Comparison of ENCODE assay signal across 20 cellular contexts in genomic region chr12:48016373-48017020, GRCh38. TPM values are rescaled to one million over a fixed set of nuclear protein-coding genes. Genes with fewer than 3 reads are reported as not detected.
DNase-seq lines count a peak whose midpoint lies in the region; ATAC-seq, FAIRE-seq and TF ChIP-seq lines count a peak whose summit lies in the region.
"Had no signal": no experiment of that assay in that cellular context is flagged by ENCODE, and none has a peak within 500 bp of the region (broad histone marks: within the 10 kb centered on the region; RNA-seq: fewer than 3 reads in every experiment).

No MANE protein-coding gene starts in this region.

- no peak for TF ChIP-seq POLR2A in H1 (IDR thresholded peaks at IDR 0.05; ENCODE audit: control extremely low read depth in 1 of 2, low read depth in 2 of 2, low read length in 2 of 2)

- no peak overlapping the region for H4K8ac ChIP-seq in H1 (ENCODE audit: extremely low read depth, insufficient read depth, low read length)
- no peak overlapping the region for H4K8ac ChIP-seq in neuronal stem cell (ENCODE audit: low read depth, low read length)

- no peaks in the 10 kb centered on the region for H3K9me2 ChIP-seq in GM23338 (ENCODE audit: insufficient read depth)

- CTCF ChIA-PET in H1 (lab: Charles Lee; ENCODE audit: partially characterized antibody) = interaction anchor here (1.0 to 4.8 kb wide), 7 partner anchors 8 to 53 kb away, joined by 3 to 21 read pairs (median 4); partner anchors contain the start of genes COL2A1 and TMEM106C

- H3K56ac ChIP-seq in H1 (replicated peaks; ENCODE audit: insufficient read length, low read depth, low read length) = no peak overlapping the region

- H3K4ac ChIP-seq in H1 (replicated peaks; ENCODE audit: insufficient read length, low read depth, low read length) = no peak overlapping the region
- H3K4ac ChIP-seq in neuronal stem cell (ENCODE audit: low read length) = no peak overlapping the region

- H3K79me1 ChIP-seq in H1 (ENCODE audit: low read depth, low read length) = no peaks in the 10 kb centered on the region
- no peaks in the 10 kb centered on the region for H3K79me1 ChIP-seq in neuronal stem cell (ENCODE audit: low read depth, low read length)

- H3K4me3 ChIP-seq in GM23338 = no peak overlapping the region
- no peak overlapping the region for H3K4me3 ChIP-seq in H1 (ENCODE audit: extremely low read depth in 1 of 4, insufficient read depth in 2 of 4, low read depth in 3 of 4, low read length in 4 of 4)
- H3K4me3 ChIP-seq in neuronal stem cell (ENCODE audit: low read length in 2 of 2) = no peak overlapping the region

- H3K27me3 ChIP-seq in GM23338 (ENCODE audit: insufficient read depth) = peaks cover 100% of the 10 kb centered on the region
- H3K27me3 ChIP-seq in H1 (replicated peaks in 1 of 4; ENCODE audit: control insufficient read depth in 3 of 4, extremely low read depth in 1 of 4, insufficient read depth in 3 of 4, low read length in 3 of 4) = peaks cover 85 to 99% (median 97%) of the 10 kb centered on the region in 4 experiments
- peaks cover 0 to 18% (median 3%) of the 10 kb centered on the region in 3 experiments for H3K27me3 ChIP-seq in neuronal stem cell (ENCODE audit: control insufficient read depth in 3 of 3, insufficient read depth in 3 of 3, low read depth in 1 of 3, low read length in 3 of 3)

- H3K4me1 ChIP-seq in GM23338 (ENCODE audit: insufficient read depth) = no peaks in the 10 kb centered on the region
- H3K4me1 ChIP-seq in H1 (replicated peaks in 1 of 4; ENCODE audit: control insufficient read depth in 3 of 4, insufficient read depth in 4 of 4, low read length in 3 of 4) = no peaks in the 10 kb centered on the region
- H3K4me1 ChIP-seq in neuronal stem cell (ENCODE audit: control insufficient read depth in 2 of 2, insufficient read depth in 1 of 2, low read depth in 1 of 2, low read length in 2 of 2) = peaks cover 10 to 18% of the 10 kb centered on the region in 2 donors
- H3K4me1 ChIP-seq: BE2C had no signal

- TF ChIP-seq RAD21 in H1 (IDR thresholded peaks at IDR 0.05 in 1 of 2, conservative IDR thresholded peaks at IDR 0.05 in 1 of 2; ENCODE audit: low read depth in 2 of 2, low read length in 2 of 2) = no peak

- ATAC-seq in GM23338 = no peak
- no peak for ATAC-seq in SK-N-SH treated with all-trans-retinoic acid at 6 μM for 48 hours

- no peak overlapping the region for H3K27ac Mint-ChIP-seq in GM23338
- H3K27ac Mint-ChIP-seq: CD4-positive, CD25-positive, alpha-beta regulatory T cell had no signal

- H3K14ac ChIP-seq in H1 (ENCODE audit: insufficient read length) (no peak overlapping the region), neuronal stem cell (ENCODE audit: low read length) (no peak overlapping the region)

- H3K4me1 Mint-ChIP-seq in GM23338 = peaks cover under 1% of the 10 kb centered on the region; the same call in 2 of the 3 replicates
- H3K4me1 Mint-ChIP-seq: CD4-positive, CD25-positive, alpha-beta regulatory T cell; CD8-positive, alpha-beta memory T cell had no signal

- H2BK12ac ChIP-seq in H1 (ENCODE audit: low read depth, low read length) = no peak overlapping the region
- no peak overlapping the region for H2BK12ac ChIP-seq in neuronal stem cell (ENCODE audit: low read length)

- FAIRE-seq in H1 (lab: Jason Lieb, UNC) = no peak
- FAIRE-seq: A204.1, G401.6, GM12891, GM19239, H54 had no signal

- H3K36me3 Mint-ChIP-seq in GM23338 (ENCODE audit: low read depth) = no peaks in the 10 kb centered on the region
- H3K36me3 Mint-ChIP-seq: CD4-positive, CD25-positive, alpha-beta regulatory T cell; CD8-positive, alpha-beta memory T cell had no signal

- H3K4me3 Mint-ChIP-seq in GM23338 = no peak overlapping the region
- H3K4me3 Mint-ChIP-seq: CD4-positive, CD25-positive, alpha-beta regulatory T cell; CD8-positive, alpha-beta memory T cell had no signal

- no peak overlapping the region for H2BK15ac ChIP-seq in H1 (ENCODE audit: low read length)
- H2BK15ac ChIP-seq in neuronal stem cell (ENCODE audit: low read length) = no peak overlapping the region

- no peak overlapping the region for H4K5ac ChIP-seq in H1 (ENCODE audit: insufficient read length, low read depth, low read length)

- H3K36me3 ChIP-seq in GM23338 (ENCODE audit: insufficient read depth) (no peaks in the 10 kb centered on the region), H1 (ENCODE audit: control insufficient read depth in 2 of 4, insufficient read depth in 4 of 4, low read length in 3 of 4) (no peaks in the 10 kb centered on the region), neuronal stem cell (replicated peaks in 1 of 2; ENCODE audit: control insufficient read depth in 2 of 2, insufficient read depth in 2 of 2, low read length in 2 of 2) (no peaks in the 10 kb centered on the region)
- H3K36me3 ChIP-seq: BE2C had no signal

- H3K18ac ChIP-seq in H1 (ENCODE audit: extremely low read depth, low read length) (no peak overlapping the region), neuronal stem cell (ENCODE audit: low read length) (peak overlapping the region; percentile 6)

- POLR2A ChIA-PET in H1 (lab: Charles Lee; ENCODE audit: partially characterized antibody) = no interaction called here

- H4K91ac ChIP-seq in H1 (replicated peaks; ENCODE audit: insufficient read length, low read length) (no peak overlapping the region), neuronal stem cell (ENCODE audit: low read depth, low read length, poor library complexity) (no peak overlapping the region)

- H4K20me1 ChIP-seq in GM23338 (replicated peaks; ENCODE audit: insufficient read depth) = peaks cover 16% of the 10 kb centered on the region
- peaks cover 5 to 7% of the 10 kb centered on the region in 2 experiments for H4K20me1 ChIP-seq in H1 (replicated peaks in 1 of 2; ENCODE audit: control insufficient read depth in 1 of 2, insufficient read depth in 2 of 2, low read length in 2 of 2)

- TF ChIP-seq EP300 in H1 (IDR thresholded peaks at IDR 0.05; ENCODE audit: borderline replicate concordance in 1 of 2, low read depth in 2 of 2, low read length in 2 of 2) = no peak

- H3K4me2 ChIP-seq in GM23338 (no peak overlapping the region), H1 (ENCODE audit: insufficient read depth in 1 of 2, low read depth in 2 of 2, low read length in 2 of 2) (no peak overlapping the region), neuronal stem cell (ENCODE audit: insufficient read depth, low read length, poor library complexity, severe bottlenecking) (no peak overlapping the region)

- H3F3A ChIP-seq in GM23338 (replicated peaks; ENCODE audit: low read depth) = no peaks in the 10 kb centered on the region

- no peak overlapping the region for H2BK5ac ChIP-seq in H1 (ENCODE audit: low read depth, low read length)
- H2BK5ac ChIP-seq in neuronal stem cell (ENCODE audit: low read length) = no peak overlapping the region

- H3K23me2 ChIP-seq in H1 (ENCODE audit: low read depth, low read length) = no peaks in the 10 kb centered on the region

- peaks cover 100% of the 10 kb centered on the region for H3K27me3 Mint-ChIP-seq in GM23338 (ENCODE audit: insufficient read depth, low read depth, poor library complexity)

- H3K9me3 Mint-ChIP-seq in GM23338 = no peaks in the 10 kb centered on the region
- H3K9me3 Mint-ChIP-seq: CD8-positive, alpha-beta memory T cell had no signal

- H3K9me3 ChIP-seq in H1 (ENCODE audit: insufficient read depth in 2 of 2, low read depth in 1 of 2, low read length in 1 of 2) (no peaks in the 10 kb centered on the region), neuronal stem cell (replicated peaks in 1 of 2; ENCODE audit: control insufficient read depth in 2 of 2, insufficient read depth in 1 of 2, low read depth in 1 of 2, low read length in 2 of 2) (no peaks in the 10 kb centered on the region)
- H3K9me3 ChIP-seq: BE2C had no signal

- 72% methylated on average over 8 of the region's 8 CpGs; no CpG with 5 or more reads in 1 of the 2 experiments for WGBS in H1 (ENCODE audit: extremely low coverage in 1 of 2, insufficient coverage in 1 of 2, insufficient read length in 1 of 2, insufficient replicate concordance in 2 of 2, low coverage in 1 of 2, low lambda C conversion rate in 2 of 2, missing lambda C conversion rate in 1 of 2), 2 experiments
- WGBS in neuronal stem cell (ENCODE audit: extremely low coverage in 2 of 2, insufficient read length in 2 of 2, insufficient replicate concordance in 1 of 2), 2 donors = no CpG with 5 or more reads among the region's 8 CpGs

- no peak overlapping the region for H2BK20ac ChIP-seq in H1 (ENCODE audit: low read length)

- H3K9ac ChIP-seq in H1 (replicated peaks in 1 of 4; ENCODE audit: extremely low read depth in 1 of 4, low read depth in 3 of 4, low read length in 3 of 4) = no peak overlapping the region
- H3K9ac ChIP-seq in neuronal stem cell (ENCODE audit: low read depth, low read length, poor library complexity) = no peak overlapping the region

- no peak overlapping the region for H3K23ac ChIP-seq in H1 (ENCODE audit: insufficient read length)
- H3K23ac ChIP-seq in neuronal stem cell (ENCODE audit: low read depth, low read length, poor library complexity) = no peak overlapping the region

- H2AK5ac ChIP-seq in H1 (ENCODE audit: low read depth, low read length) = no peak overlapping the region
- H2AK5ac ChIP-seq in neuronal stem cell (ENCODE audit: low read depth, low read length) = no peak overlapping the region

- TF ChIP-seq CTCF in GM23338 (conservative IDR thresholded peaks at IDR 0.05; ENCODE audit: low read depth in 2 of 2) = no peak
- no peak for TF ChIP-seq CTCF in H1 (IDR thresholded peaks at IDR 0.05; ENCODE audit: control extremely low read depth in 1 of 3, insufficient read depth in 1 of 3, low read depth in 1 of 3, low read length in 3 of 3)

- H2AFZ ChIP-seq in GM23338 (no peak overlapping the region), H1 (ENCODE audit: low read length) (no peak overlapping the region), neuronal stem cell (ENCODE audit: low read length) (peak overlapping the region; percentile 50)

- H2BK120ac ChIP-seq in H1 (replicated peaks; ENCODE audit: low read depth, low read length) (no peak overlapping the region), neuronal stem cell (ENCODE audit: low read depth, low read length) (no peak overlapping the region)

- DNase-seq in GM23338 (ENCODE audit: low spot score) (no peak), NCI-H460 (ENCODE audit: extremely low read depth, low read depth) (peak; percentile 94), H1 (ENCODE audit: low read depth in 1 of 2, low spot score in 2 of 2) (no peak), neuronal stem cell (ENCODE audit: low spot score) (no peak), T1000 (lab: John Stamatoyannopoulos, UW) (no peak)
- DNase-seq: ACHN; BE2C; CD4-positive, CD25-positive, alpha-beta regulatory T cell; CD8-positive, alpha-beta memory T cell; COR-L47; DMS 273 treated with DMSO at 0.1 percent for 48 hours; HCEC 1CT; IMR-90 had no signal

- H3K79me2 ChIP-seq in GM23338 (replicated peaks; ENCODE audit: insufficient read depth) (no peaks in the 10 kb centered on the region), H1 (ENCODE audit: control insufficient read depth in 1 of 2, insufficient read depth in 2 of 2, low read length in 2 of 2) (no peaks in the 10 kb centered on the region)

- H3K27ac ChIP-seq in GM23338 (ENCODE audit: low read depth) = no peak overlapping the region
- no peak overlapping the region for H3K27ac ChIP-seq in H1 (ENCODE audit: low read depth, low read length)
- no peak overlapping the region for H3K27ac ChIP-seq in neuronal stem cell (replicated peaks; ENCODE audit: low read length)
- H3K27ac ChIP-seq: HL-60 had no signal

RNA-seq across cellular contexts. Expression of gene COL2A1, which starts 12.2 kb away (rescaled TPM):
- 24.6 and 31.8 TPM in 2 replicates for total RNA-seq in GM23338 (2014; rRNA removed; shearing (Covaris generic))
- polyA plus RNA-seq in GM23338 (2016; fragmentation: Nextera tagmentation; extraction: Ambion mirVana) (5.9 and 7.0 TPM in 2 replicates), H1 (2011; rRNA removed) (4.2 and 8.8 TPM in 2 replicates)
- total RNA-seq in NCI-H460 (2014; rRNA removed; shearing (Covaris generic)) = 4.0 and 4.8 TPM in 2 replicates
- polyA plus RNA-seq in NCI-H460 (2014; cell fraction: nucleus; rRNA removed) = 4.9 and 5.8 TPM in 2 replicates
- 11.7 and 14.6 TPM in 2 replicates for total RNA-seq in H1 (2021; fragmentation: NEBNext Ultra II Directional; extraction: Animal tissue kit (Norgen Biotek cat#: 25700))
- 6.4 TPM for polyA plus RNA-seq in H1 (2011; cell fraction: cytosol; rRNA removed)
- 34.3 TPM for polyA plus RNA-seq in H1 (2011; cell fraction: nucleus; rRNA removed)
- 7.3 to 9.9 TPM (median 8.3 TPM) in 4 replicates for polyA plus RNA-seq in H1 (2012, experiment 1 of 2)
- 8.6 TPM for polyA plus RNA-seq in H1 (2012, experiment 2 of 2)
- 10.3 TPM for polyA plus RNA-seq in H1 (2013, experiment 1 of 2)
- polyA plus RNA-seq in H1 (2013, experiment 2 of 2) = 8.7 TPM
- 2.9 and 5.7 TPM in 2 replicates for polyA minus RNA-seq in H1 (2011; rRNA and poly(A)+ RNA removed)
- 7.3 TPM for polyA minus RNA-seq in H1 (2011; cell fraction: cytosol; rRNA and poly(A)+ RNA removed)
- 7.9 TPM for polyA minus RNA-seq in H1 (2011; cell fraction: nucleus; rRNA and poly(A)+ RNA removed)
- polyA plus RNA-seq in neuronal stem cell (2013, experiment 1 of 2) = 481 TPM
- polyA plus RNA-seq in neuronal stem cell (2013, experiment 2 of 2) = 461 TPM
- total RNA-seq: CD4-positive, CD25-positive, alpha-beta regulatory T cell; CD8-positive, alpha-beta memory T cell; IMR-90 had no signal
- polyA plus RNA-seq: CD4-positive, CD25-positive, alpha-beta regulatory T cell; CD8-positive, alpha-beta memory T cell had no signal

RNA-seq across cellular contexts. Expression of gene TMEM106C, which starts 53.1 kb away (rescaled TPM):
- 53.4 and 83.7 TPM in 2 replicates for total RNA-seq in GM23338 (2014; rRNA removed; shearing (Covaris generic))
- polyA plus RNA-seq in GM23338 (2016; fragmentation: Nextera tagmentation; extraction: Ambion mirVana) (37.3 and 43.5 TPM in 2 replicates), H1 (2011; rRNA removed) (35.7 and 45.3 TPM in 2 replicates)
- 191 and 195 TPM in 2 replicates for total RNA-seq in NCI-H460 (2014; rRNA removed; shearing (Covaris generic))
- 314 and 320 TPM in 2 replicates for polyA plus RNA-seq in NCI-H460 (2014; cell fraction: nucleus; rRNA removed)
- 36.6 and 37.0 TPM in 2 replicates for total RNA-seq in H1 (2021; fragmentation: NEBNext Ultra II Directional; extraction: Animal tissue kit (Norgen Biotek cat#: 25700))
- 50.0 TPM for polyA plus RNA-seq in H1 (2011; cell fraction: cytosol; rRNA removed)
- 47.3 TPM for polyA plus RNA-seq in H1 (2011; cell fraction: nucleus; rRNA removed)
- 30.0 to 40.7 TPM (median 38.1 TPM) in 4 replicates for polyA plus RNA-seq in H1 (2012, experiment 1 of 2)
- 22.3 TPM for polyA plus RNA-seq in H1 (2012, experiment 2 of 2)
- polyA plus RNA-seq in H1 (2013, experiment 1 of 2) = 29.9 TPM
- 32.5 TPM for polyA plus RNA-seq in H1 (2013, experiment 2 of 2)
- polyA minus RNA-seq in H1 (2011; rRNA and poly(A)+ RNA removed) = 64.9 and 98.9 TPM in 2 replicates
- 23.5 TPM for polyA minus RNA-seq in H1 (2011; cell fraction: cytosol; rRNA and poly(A)+ RNA removed)
- polyA minus RNA-seq in H1 (2011; cell fraction: nucleus; rRNA and poly(A)+ RNA removed) = 34.8 TPM
- 71.6 TPM for polyA plus RNA-seq in neuronal stem cell (2013, experiment 1 of 2)
- polyA plus RNA-seq in neuronal stem cell (2013, experiment 2 of 2) = 70.1 TPM
